ENCODE assay signal across 8 cellular contexts in the genomic region with DNA sequence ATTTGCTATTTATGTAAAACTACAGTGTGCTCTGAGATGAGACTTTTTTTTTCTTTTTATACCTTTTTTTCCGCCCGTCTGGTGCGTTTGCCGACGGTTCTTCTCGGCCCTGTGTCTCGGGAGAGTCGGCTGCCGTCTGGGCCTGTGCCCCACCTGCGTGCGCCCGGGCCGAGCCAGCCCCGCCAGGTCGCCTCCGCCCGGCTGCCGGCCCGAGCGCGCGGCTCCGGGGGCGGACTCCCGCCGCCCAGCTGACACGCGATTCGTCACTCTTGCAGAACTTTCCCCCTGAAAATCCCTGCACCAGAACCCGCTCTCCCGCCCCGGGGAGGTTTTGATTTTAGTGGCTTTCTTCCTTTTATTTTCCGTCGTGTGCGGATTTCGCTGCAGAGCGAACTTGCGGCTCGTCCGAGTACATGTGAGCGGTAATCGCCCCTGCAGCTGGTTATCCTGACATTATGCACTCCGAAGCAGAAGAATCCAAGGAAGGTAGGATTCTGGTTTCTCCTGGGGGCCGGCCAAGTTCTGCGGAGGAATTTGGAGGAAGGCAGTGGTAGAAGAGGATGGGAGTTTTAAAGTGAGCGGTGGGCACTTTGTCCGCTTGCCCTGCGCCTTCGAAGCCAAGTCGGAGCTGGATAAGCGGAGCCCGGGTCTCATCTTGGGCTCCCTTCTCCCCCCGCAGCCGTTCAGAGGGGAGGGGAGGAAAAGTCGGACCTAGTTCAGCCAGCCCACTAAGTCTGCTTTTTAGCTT. TPM values are rescaled to one million over a fixed set of nuclear protein-coding genes. Genes with fewer than 3 reads are reported as not detected.
DNase-seq lines count a peak whose midpoint lies in the region; ATAC-seq, FAIRE-seq and TF ChIP-seq lines count a peak whose summit lies in the region.

A gene (plus strand): TSS at position 384 of the 748 bp plus-strand sequence. CDS start 72 bp downstream, at position 456.

- no peak for FAIRE-seq in urothelium cell line (lab: Jason Lieb, UNC)

- H3K4me1 Mint-ChIP-seq in activated naive CD8-positive, alpha-beta T cell treated with anti-CD3 and anti-CD28 coated beads, Interleukin-2, amount 10 ng/mL, durations not matched to agents 7 days and 5 days = peaks cover 80% of the 10 kb centered on the region

- peak within 1 kb of the TSS; percentile 51 for H3K27ac ChIP-seq in RWPE2 (ENCODE audit: poor library complexity, severe bottlenecking)

- H3K36me3 ChIP-seq in RWPE2 (ENCODE audit: low read depth) = no peaks in the 10 kb centered on the region

- DNase-seq in RWPE2 (ENCODE audit: low spot score) = no peak
- peak; percentile 58 for DNase-seq in activated naive CD8-positive, alpha-beta T cell treated with anti-CD3 and anti-CD28 coated beads, Interleukin-2, amount 10 ng/mL, durations not matched to agents 7 days and 5 days
- peak; percentile 60 for DNase-seq in left cardiac atrium
- DNase-seq in posterior vena cava (ENCODE audit: low spot score) = peak; percentile 82
- DNase-seq in urothelium cell line (ENCODE audit: low spot score) = peak; percentile 84
- no peak for DNase-seq in DMS79 treated with DMSO at 0.1 percent for 48 hours (lab: John Stamatoyannopoulos, UW)

- peak within 1 kb of the TSS; percentile 90 for H3K4me3 Mint-ChIP-seq in activated naive CD8-positive, alpha-beta T cell treated with anti-CD3 and anti-CD28 coated beads, Interleukin-2, amount 10 ng/mL, durations not matched to agents 7 days and 5 days

- H3K9me3 Mint-ChIP-seq in activated naive CD8-positive, alpha-beta T cell treated with anti-CD3 and anti-CD28 coated beads, Interleukin-2, amount 10 ng/mL, durations not matched to agents 7 days and 5 days = no peaks in the 10 kb centered on the region

- H3K4me3 ChIP-seq in RWPE2 (ENCODE audit: severe bottlenecking) = peak within 1 kb of the TSS; percentile 37

- peaks cover 20% of the 10 kb centered on the region for H3K36me3 Mint-ChIP-seq in activated naive CD8-positive, alpha-beta T cell treated with anti-CD3 and anti-CD28 coated beads, Interleukin-2, amount 10 ng/mL, durations not matched to agents 7 days and 5 days

- H3K27me3 ChIP-seq in RWPE2 (ENCODE audit: insufficient read depth, poor library complexity, severe bottlenecking) = no peaks in the 10 kb centered on the region

- POLR2A ChIA-PET in activated naive CD8-positive, alpha-beta T cell treated with anti-CD3 and anti-CD28 coated beads, Interleukin-2, amount 10 ng/mL, durations not matched to agents 7 days and 5 days (lab: Charles Lee) = interaction anchor here (0.6 to 3.9 kb wide), 8 partner anchors 11 to 86 kb away, joined by 3 to 32 read pairs (median 5); no protein-coding TSS in a partner anchor

- H3K9me3 ChIP-seq in RWPE2 (ENCODE audit: severe bottlenecking) = no peaks in the 10 kb centered on the region

- peaks cover 42% of the 10 kb centered on the region for H3K4me1 ChIP-seq in RWPE2 (ENCODE audit: insufficient read depth, poor library complexity, severe bottlenecking)

- no peaks in the 10 kb centered on the region for H3K27me3 Mint-ChIP-seq in activated naive CD8-positive, alpha-beta T cell treated with anti-CD3 and anti-CD28 coated beads, Interleukin-2, amount 10 ng/mL, durations not matched to agents 7 days and 5 days

- intact Hi-C loops in left cardiac atrium (cut with DNase I) = no loop called here
- intact Hi-C loops in posterior vena cava (cut with DNase I) = loop anchor here in 1 of 2 donors (5.0 kb wide), 1 partner anchor 56 kb away; no protein-coding TSS in a partner anchor

- no peak for TF ChIP-seq CTCF in RWPE2 (IDR thresholded peaks at IDR 0.05; ENCODE audit: poor library complexity, severe bottlenecking)

- H3K27ac Mint-ChIP-seq in activated naive CD8-positive, alpha-beta T cell treated with anti-CD3 and anti-CD28 coated beads, Interleukin-2, amount 10 ng/mL, durations not matched to agents 7 days and 5 days = peak within 1 kb of the TSS; percentile 81

- peak; percentile 42 for ATAC-seq in GM18867 (IDR thresholded peaks at IDR 0.05; ENCODE audit: unreplicated experiment)
- ATAC-seq in HG02970 (IDR thresholded peaks at IDR 0.05; ENCODE audit: low FRiP score, unreplicated experiment) = peak; percentile 50
- ATAC-seq in RWPE2 (ENCODE audit: low read depth) = peak; percentile 63
- peak; percentile 48 for ATAC-seq in activated naive CD8-positive, alpha-beta T cell treated with anti-CD3 and anti-CD28 coated beads, Interleukin-2, amount 10 ng/mL, durations not matched to agents 7 days and 5 days (ENCODE audit: low read depth)
- ATAC-seq in left cardiac atrium = peak; percentile 84 to 92

RNA-seq across cellular contexts. Expression of the gene that starts here (rescaled TPM):
- 100 to 1,000 TPM; 121 to 122 TPM for total RNA-seq in activated naive CD8-positive, alpha-beta T cell treated with anti-CD3 and anti-CD28 coated beads, Interleukin-2, amount 10 ng/mL, durations not matched to agents 7 days and 5 days
- total RNA-seq in left cardiac atrium (1 to 10 TPM; 4.7 to 8.6 TPM), posterior vena cava (10 to 100 TPM; 10.8 to 12.4 TPM)

Comparison
In these comparisons a context has a peak if more than half of its experiments do, and no peak if none do; other contexts are left out.
1. RNA of the gene that starts here (total RNA-seq): 121 to 122 TPM in activated naive CD8-positive, alpha-beta T cell treated with anti-CD3 and anti-CD28 coated beads, Interleukin-2, amount 10 ng/mL, durations not matched to agents 7 days and 5 days; 10.8 to 12.4 TPM in posterior vena cava and 4.7 to 8.6 TPM in left cardiac atrium; every median in the first group is over 4 times any median in the second.
2. DNase-seq: peak in activated naive CD8-positive, alpha-beta T cell treated with anti-CD3 and anti-CD28 coated beads, Interleukin-2, amount 10 ng/mL, durations not matched to agents 7 days and 5 days (single experiment), left cardiac atrium (single experiment), posterior vena cava (single experiment) and urothelium cell line (single experiment); none in RWPE2 (single experiment) and DMS79 treated with DMSO at 0.1 percent for 48 hours (single experiment).
3. Peak in every context shown above with its lines, with median percentiles within 50 percentile points of each other: ATAC-seq.